In genomic region chr4:78460368-78460767, GRCh38 we compare ENCODE assay signal across 23 cellular contexts.
DNase-seq lines count a peak whose midpoint lies in the region; ATAC-seq, FAIRE-seq and TF ChIP-seq lines count a peak whose summit lies in the region.
"Had no signal": no experiment of that assay in that cellular context is flagged by ENCODE, and none has a peak within 500 bp of the region (broad histone marks: within the 10 kb centered on the region; RNA-seq: fewer than 3 reads in every experiment).

No MANE protein-coding gene starts in this region.

- DNase-seq in HepG2 (ENCODE audit: low spot score) (no peak), right lobe of liver (no peak), IMR-90 (no peak), K562 (ENCODE audit: extremely low read depth in 1 of 4, low spot score in 3 of 4) (no peak), neural progenitor cell (ENCODE audit: low spot score) (no peak), activated T-cell treated with anti-CD3 and anti-CD28 coated beads for 4 hours (no peak)
- DNase-seq in activated T-cell treated with anti-CD3 and anti-CD28 coated beads, Interleukin-2, amount 50 U/mL, for 24 hours: no peak
- DNase-seq: 8988T; AML-193; Caco-2; Calu3; CD4-positive, alpha-beta T cell; CD8-positive, alpha-beta T cell; DMS79 treated with DMSO at 0.1 percent for 48 hours; GF-D8 had no signal

- H2AK9ac ChIP-seq in IMR-90 (replicated peaks; ENCODE audit: low read depth, low read length, poor library complexity): no peak overlapping the region

- FAIRE-seq in HepG2 (lab: Jason Lieb, UNC) (no peak), K562 (lab: Jason Lieb, UNC) (no peak)
- FAIRE-seq: A204.1, D721Med, G401.6, GM12891, GM19239 had no signal

- H3K4me3 ChIP-seq in HepG2 (replicated peaks in 1 of 3; ENCODE audit: insufficient read depth in 1 of 3, low read depth in 2 of 3, low read length in 3 of 3) (no peak overlapping the region), right lobe of liver (no peak overlapping the region), IMR-90 (ENCODE audit: insufficient read depth, low read depth, low read length) (no peak overlapping the region), K562 (no peak overlapping the region), neural progenitor cell (no peak overlapping the region)
- H3K4me3 ChIP-seq: BLaER1 treated with 17β-estradiol and CSF1 and Interleukin-3, amounts not matched to agents 10 nM and 100 nM had no signal

- no peak overlapping the region for H3K4me3 Mint-ChIP-seq in neural progenitor cell
- H3K4me3 Mint-ChIP-seq in activated T-cell treated with anti-CD3 and anti-CD28 coated beads, Interleukin-2, amount 50 U/mL, for 24 hours: no peak overlapping the region
- H3K4me3 Mint-ChIP-seq: B cell; CD4-positive, alpha-beta T cell; CD8-positive, alpha-beta T cell had no signal

- no peak overlapping the region for H4K91ac ChIP-seq in IMR-90 (ENCODE audit: insufficient read depth, low read depth, low read length)

- H2BK15ac ChIP-seq in IMR-90 (ENCODE audit: low read depth, low read length): no peak overlapping the region

- TF ChIP-seq POLR2A in HepG2 (IDR thresholded peaks at IDR 0.05; ENCODE audit: insufficient read depth in 1 of 2, low read depth in 2 of 2, low read length in 2 of 2) (no peak), right lobe of liver (IDR thresholded peaks at IDR 0.05) (no peak), IMR-90 (IDR thresholded peaks at IDR 0.05; ENCODE audit: low read depth, low read length) (no peak), K562 (conservative IDR thresholded peaks at IDR 0.05) (no peak)

- H3K27ac ChIP-seq in HepG2 (ENCODE audit: extremely low read length, insufficient read depth, low read length) (no peak overlapping the region), right lobe of liver (no peak overlapping the region), IMR-90 (ENCODE audit: insufficient read depth, low read length) (no peak overlapping the region), K562 (ENCODE audit: extremely low read depth, low read depth, low read length) (no peak overlapping the region), neural progenitor cell (no peak overlapping the region)
- H3K27ac ChIP-seq: BLaER1 treated with 17β-estradiol and CSF1 and Interleukin-3, amounts not matched to agents 10 nM and 100 nM; C4-2B had no signal

- ATAC-seq in HepG2 (no peak), right lobe of liver (no peak), IMR-90 (ENCODE audit: low read depth) (no peak), K562 (no peak)
- ATAC-seq: CD8-positive, alpha-beta T cell had no signal

- no peak for TF ChIP-seq EP300 in HepG2 (IDR thresholded peaks at IDR 0.05; ENCODE audit: low read depth in 2 of 2, low read length in 2 of 2)
- TF ChIP-seq EP300 in HepG2 (CRISPR knock-in tag; IDR thresholded peaks at IDR 0.05; ENCODE audit: borderline replicate concordance): no peak
- TF ChIP-seq EP300 in K562 (IDR thresholded peaks at IDR 0.05; ENCODE audit: low read length): no peak

- no peak overlapping the region for H2BK20ac ChIP-seq in IMR-90 (ENCODE audit: low read depth, low read length)

- no peak overlapping the region for H4K5ac ChIP-seq in IMR-90 (ENCODE audit: low read depth, low read length)

- WGBS in HepG2 (ENCODE audit: low lambda C conversion rate): 94% methylated on average over 3 of the region's 3 CpGs
- 84% methylated on average over 3 of the region's 3 CpGs for WGBS in right lobe of liver (ENCODE audit: insufficient coverage, low coverage, low lambda C conversion rate, missing lambda C conversion rate)
- WGBS in IMR-90 (ENCODE audit: extremely low coverage in 2 of 2, insufficient read length in 1 of 2), 2 experiments: 80% methylated on average over 1 of the region's 3 CpGs; no CpG with 5 or more reads in 1 of the 2 experiments
- WGBS in K562 (ENCODE audit: insufficient coverage, low coverage, missing lambda C conversion rate): 1% methylated on average over 3 of the region's 3 CpGs

- no peaks in the 10 kb centered on the region for H3K79me1 ChIP-seq in IMR-90 (ENCODE audit: low read depth in 1 of 2, low read length in 2 of 2)

- H2AK5ac ChIP-seq in IMR-90 (ENCODE audit: low read depth, low read length): no peak overlapping the region

- no peaks in the 10 kb centered on the region; the same call in 1 of the 2 replicates for H4K20me1 ChIP-seq in HepG2 (ENCODE audit: insufficient read depth, low read length)
- H4K20me1 ChIP-seq in IMR-90 (ENCODE audit: insufficient read depth, low read length): no peaks in the 10 kb centered on the region
- H4K20me1 ChIP-seq in K562 (replicated peaks; ENCODE audit: control insufficient read depth, insufficient read depth, low read length): no peaks in the 10 kb centered on the region
- no peaks in the 10 kb centered on the region for H4K20me1 ChIP-seq in neural progenitor cell (ENCODE audit: low read depth)
- H4K20me1 ChIP-seq: BLaER1 treated with 17β-estradiol and CSF1 and Interleukin-3, amounts not matched to agents 10 nM and 100 nM had no signal

- H2AFZ ChIP-seq in HepG2 (ENCODE audit: low read length): no peak overlapping the region
- H2AFZ ChIP-seq in IMR-90 (replicated peaks; ENCODE audit: low read length, poor library complexity): no peak overlapping the region
- H2AFZ ChIP-seq in K562 (ENCODE audit: low read depth, low read length): no peak overlapping the region
- no peak overlapping the region for H2AFZ ChIP-seq in neural progenitor cell (replicated peaks)

- no peaks in the 10 kb centered on the region for H3K9me3 Mint-ChIP-seq in neural progenitor cell
- H3K9me3 Mint-ChIP-seq in activated T-cell treated with anti-CD3 and anti-CD28 coated beads, Interleukin-2, amount 50 U/mL, for 24 hours: no peaks in the 10 kb centered on the region
- H3K9me3 Mint-ChIP-seq: CD4-positive, alpha-beta T cell; CD8-positive, alpha-beta T cell had no signal

- peaks cover 4% of the 10 kb centered on the region for H3K4me1 Mint-ChIP-seq in neural progenitor cell
- H3K4me1 Mint-ChIP-seq in activated T-cell treated with anti-CD3 and anti-CD28 coated beads, Interleukin-2, amount 50 U/mL, for 24 hours (ENCODE audit: low read depth): no peaks in the 10 kb centered on the region
- H3K4me1 Mint-ChIP-seq: B cell had no signal

- in situ Hi-C loops in HepG2 (cut with HindIII; ENCODE audit: extremely low pct_ligation_motif_present, low pct_unique_long_range_greater_than_20kb): no loop called here
- in situ Hi-C loops in IMR-90 (cut with MboI; ENCODE audit: low sequenced_read_pairs): no loop called here
- in situ Hi-C loops in K562 (cut with MboI): no loop called here

- H4K8ac ChIP-seq in IMR-90 (ENCODE audit: low read depth in 2 of 2, low read length in 2 of 2): no peak overlapping the region

- H3K4me1 ChIP-seq in HepG2 (ENCODE audit: insufficient read depth, low read length): no peaks in the 10 kb centered on the region
- H3K4me1 ChIP-seq in right lobe of liver: no peaks in the 10 kb centered on the region
- H3K4me1 ChIP-seq in IMR-90 (ENCODE audit: control insufficient read depth, insufficient read depth, low read length): no peaks in the 10 kb centered on the region
- no peaks in the 10 kb centered on the region for H3K4me1 ChIP-seq in K562 (replicated peaks in 1 of 2; ENCODE audit: control insufficient read depth in 2 of 2, insufficient read depth in 2 of 2, low read length in 2 of 2)
- no peaks in the 10 kb centered on the region for H3K4me1 ChIP-seq in neural progenitor cell
- H3K4me1 ChIP-seq: BLaER1 treated with 17β-estradiol and CSF1 and Interleukin-3, amounts not matched to agents 10 nM and 100 nM; Caco-2 had no signal

- CTCF ChIA-PET in HepG2 (lab: Yijun Ruan, JAX; ENCODE audit: low intra/inter-chr PET ratio, low total read pairs) (no interaction called here), IMR-90 (lab: Yijun Ruan, JAX) (no interaction called here), K562 (lab: Yijun Ruan, JAX; ENCODE audit: low intra/inter-chr PET ratio) (no interaction called here)

- BruUV-seq in HepG2 (replicated peaks; lab: Mats Ljungman, UMichigan) (no TSS peak), IMR-90 (replicated peaks; lab: Mats Ljungman, UMichigan) (no TSS peak), K562 (replicated peaks; lab: Mats Ljungman, UMichigan) (no TSS peak)

- H3K23ac ChIP-seq in IMR-90 (ENCODE audit: low read depth, low read length): no peak overlapping the region

- H3K36me3 ChIP-seq in HepG2 (replicated peaks in 1 of 2; ENCODE audit: control insufficient read depth in 1 of 2, insufficient read depth in 2 of 2, low read length in 2 of 2): peaks cover 22 to 42% of the 10 kb centered on the region in 2 experiments
- no peaks in the 10 kb centered on the region for H3K36me3 ChIP-seq in right lobe of liver
- H3K36me3 ChIP-seq in IMR-90 (ENCODE audit: control insufficient read depth, insufficient read depth, low read length): no peaks in the 10 kb centered on the region
- H3K36me3 ChIP-seq in K562 (ENCODE audit: control insufficient read depth, insufficient read depth, low read length): no peaks in the 10 kb centered on the region
- no peaks in the 10 kb centered on the region for H3K36me3 ChIP-seq in neural progenitor cell
- H3K36me3 ChIP-seq: BLaER1 treated with 17β-estradiol and CSF1 and Interleukin-3, amounts not matched to agents 10 nM and 100 nM had no signal

- H3K27me3 Mint-ChIP-seq in neural progenitor cell (ENCODE audit: insufficient read depth, low read depth): peaks cover 2% of the 10 kb centered on the region
- H3K27me3 Mint-ChIP-seq in activated T-cell treated with anti-CD3 and anti-CD28 coated beads, Interleukin-2, amount 50 U/mL, for 24 hours: peaks cover 9% of the 10 kb centered on the region
- H3K27me3 Mint-ChIP-seq: CD4-positive, alpha-beta T cell had no signal

- no peak overlapping the region for H2BK5ac ChIP-seq in IMR-90 (ENCODE audit: low read depth, low read length, poor library complexity, severe bottlenecking)

- no peaks in the 10 kb centered on the region for H3K27me3 ChIP-seq in HepG2 (ENCODE audit: control insufficient read depth in 1 of 2, insufficient read depth in 2 of 2, low read length in 2 of 2)
- H3K27me3 ChIP-seq in right lobe of liver: no peaks in the 10 kb centered on the region
- peaks cover 6% of the 10 kb centered on the region; the same call in 1 of the 2 replicates for H3K27me3 ChIP-seq in IMR-90 (ENCODE audit: control insufficient read depth, insufficient read depth, low read length)
- H3K27me3 ChIP-seq in K562 (ENCODE audit: control insufficient read depth in 2 of 2, insufficient read depth in 2 of 2, low read length in 2 of 2): peaks cover 2 to 10% of the 10 kb centered on the region in 2 experiments; a peak in 3 of 5 replicates
- H3K27me3 ChIP-seq in neural progenitor cell: no peaks in the 10 kb centered on the region
- H3K27me3 ChIP-seq: BLaER1 treated with 17β-estradiol and CSF1 and Interleukin-3, amounts not matched to agents 10 nM and 100 nM had no signal

- TF ChIP-seq CTCF in HepG2 (CRISPR knock-in tag; IDR thresholded peaks at IDR 0.05): no peak
- no peak for TF ChIP-seq CTCF in right lobe of liver (IDR thresholded peaks at IDR 0.05)
- no peak for TF ChIP-seq CTCF in IMR-90 (conservative IDR thresholded peaks at IDR 0.05; ENCODE audit: low read depth, low read length)
- TF ChIP-seq CTCF in K562 (IDR thresholded peaks at IDR 0.05 in 2 of 3, conservative IDR thresholded peaks at IDR 0.05 in 1 of 3; ENCODE audit: insufficient read depth in 2 of 3, low read depth in 1 of 3, low read length in 3 of 3): no peak
- no peak for TF ChIP-seq CTCF in neural progenitor cell (IDR thresholded peaks at IDR 0.05)

- H3K9me1 ChIP-seq in IMR-90 (ENCODE audit: insufficient read depth, low read length) (no peaks in the 10 kb centered on the region), K562 (ENCODE audit: control insufficient read depth, insufficient read depth, low read length) (no peaks in the 10 kb centered on the region)

- no peak overlapping the region for H3K4me2 ChIP-seq in HepG2 (ENCODE audit: low read depth, low read length)
- no peak overlapping the region for H3K4me2 ChIP-seq in IMR-90 (ENCODE audit: low read depth, low read length)
- H3K4me2 ChIP-seq in K562 (ENCODE audit: insufficient read depth, low read length): no peak overlapping the region
- no peak overlapping the region for H3K4me2 ChIP-seq in neural progenitor cell
- H3K4me2 ChIP-seq: BLaER1 treated with 17β-estradiol and CSF1 and Interleukin-3, amounts not matched to agents 10 nM and 100 nM had no signal

- H3K36me3 Mint-ChIP-seq in neural progenitor cell: peaks cover 18% of the 10 kb centered on the region
- H3K36me3 Mint-ChIP-seq in activated T-cell treated with anti-CD3 and anti-CD28 coated beads, Interleukin-2, amount 50 U/mL, for 24 hours (ENCODE audit: low read depth): no peaks in the 10 kb centered on the region
- H3K36me3 Mint-ChIP-seq: CD8-positive, alpha-beta T cell had no signal

- dilution Hi-C loops in IMR-90 (cut with HindIII; ENCODE audit: low sequenced_read_pairs, unreplicated experiment): no loop called here

- POLR2A ChIA-PET in HepG2 (lab: Yijun Ruan, JAX): no interaction called here
- POLR2A ChIA-PET in IMR-90 (lab: Charles Lee; ENCODE audit: unreplicated experiment): no interaction called here
- POLR2A ChIA-PET in K562 (lab: Yijun Ruan, JAX): no interaction called here

- no peak overlapping the region for H3K56ac ChIP-seq in IMR-90 (ENCODE audit: extremely low read depth, insufficient read depth, low read length)

- H3K27ac Mint-ChIP-seq in neural progenitor cell: no peak overlapping the region
- no peak overlapping the region for H3K27ac Mint-ChIP-seq in activated T-cell treated with anti-CD3 and anti-CD28 coated beads, Interleukin-2, amount 50 U/mL, for 24 hours
- H3K27ac Mint-ChIP-seq: B cell; CD4-positive, alpha-beta T cell; CD8-positive, alpha-beta T cell had no signal

- H3K9ac ChIP-seq in HepG2 (ENCODE audit: insufficient read depth, low read depth, low read length): no peak overlapping the region
- no peak overlapping the region for H3K9ac ChIP-seq in IMR-90 (ENCODE audit: low read depth, low read length)
- H3K9ac ChIP-seq in K562 (ENCODE audit: insufficient read depth in 1 of 2, low read depth in 2 of 2, low read length in 2 of 2): no peak overlapping the region
- H3K9ac ChIP-seq in neural progenitor cell: no peak overlapping the region
- H3K9ac ChIP-seq: BLaER1 treated with 17β-estradiol and CSF1 and Interleukin-3, amounts not matched to agents 10 nM and 100 nM had no signal

- H2BK120ac ChIP-seq in IMR-90 (ENCODE audit: low read depth, low read length): no peak overlapping the region

- H3K9me3 ChIP-seq in HepG2 (ENCODE audit: low read length) (no peaks in the 10 kb centered on the region), right lobe of liver (no peaks in the 10 kb centered on the region), IMR-90 (ENCODE audit: control insufficient read depth, insufficient read depth, low read length) (no peaks in the 10 kb centered on the region), K562 (replicated peaks; ENCODE audit: control insufficient read depth, insufficient read depth, low read depth, low read length) (no peaks in the 10 kb centered on the region), neural progenitor cell (ENCODE audit: low read depth) (no peaks in the 10 kb centered on the region)
- H3K9me3 ChIP-seq: BLaER1 treated with 17β-estradiol and CSF1 and Interleukin-3, amounts not matched to agents 10 nM and 100 nM; Caco-2 had no signal

- TF ChIP-seq RAD21 in HepG2 (CRISPR knock-in tag; IDR thresholded peaks at IDR 0.05) (no peak), IMR-90 (IDR thresholded peaks at IDR 0.05; ENCODE audit: low read length) (no peak), K562 (CRISPR knock-in tag; conservative IDR thresholded peaks at IDR 0.05 in 1 of 2, IDR thresholded peaks at IDR 0.05 in 1 of 2) (no peak)

- H3K4ac ChIP-seq in IMR-90 (ENCODE audit: low read depth, low read length): no peak overlapping the region

- intact Hi-C loops in HepG2 (cut with micrococcal nuclease; ENCODE audit: unreplicated experiment): no loop called here
- intact Hi-C loops in right lobe of liver (cut with DNase I): no loop called here
- intact Hi-C loops in IMR-90 (cut with micrococcal nuclease): no loop called here
- intact Hi-C loops in K562 (cut with micrococcal nuclease): no loop called here

- H3K79me2 ChIP-seq in HepG2 (ENCODE audit: insufficient read depth, low read length) (no peaks in the 10 kb centered on the region), K562 (ENCODE audit: control insufficient read depth, insufficient read depth, low read length) (no peaks in the 10 kb centered on the region), neural progenitor cell (ENCODE audit: low read depth) (no peaks in the 10 kb centered on the region)

- H3K14ac ChIP-seq in IMR-90 (replicated peaks; ENCODE audit: low read depth, low read length): no peak overlapping the region

- H3F3A ChIP-seq in neural progenitor cell (ENCODE audit: low read depth): no peaks in the 10 kb centered on the region

- H3K18ac ChIP-seq in IMR-90 (ENCODE audit: low read depth, low read length): no peak overlapping the region

Comparison
In these comparisons a context has a peak if more than half of its experiments do, and no peak if none do; other contexts are left out.
1. Of the 241 proteins assayed by ChIP-seq in both HepG2 and K562: peak only in HepG2: MAFF and MAFK; only in K562: none; in both: CEBPB and CEBPG; in neither: 237.